Comparison of ENCODE assay signal across 2 cellular contexts in the genomic region with DNA sequence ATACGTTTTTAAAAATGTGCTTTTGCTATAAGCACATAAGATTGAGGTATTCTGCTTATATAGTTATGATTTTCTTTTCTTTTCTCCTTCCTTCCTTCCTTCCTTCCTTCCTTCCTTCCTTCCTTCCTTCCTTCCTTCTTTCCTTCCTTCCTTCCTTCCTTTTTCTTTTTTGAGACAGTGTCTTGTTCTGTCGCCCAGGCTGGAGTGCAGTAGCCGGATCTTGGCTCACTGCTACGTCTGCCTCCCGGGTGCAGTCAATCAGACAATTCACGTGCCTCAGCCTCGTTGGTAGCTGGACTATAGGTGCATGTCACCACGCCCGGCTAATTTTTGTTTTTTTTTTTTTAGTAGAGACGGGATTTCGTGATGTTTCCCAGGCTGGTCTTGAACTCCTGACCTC.
TF ChIP-seq lines count a peak whose summit lies in the region.

No MANE protein-coding gene starts in this region.

TF ChIP-seq in IMR-90, 13 proteins besides CTCF, POLR2A, EP300 and RAD21:
- TF ChIP-seq RFX5 (IDR thresholded peaks at IDR 0.05; ENCODE audit: low read depth, low read length) (no peak), BHLHE40 (IDR thresholded peaks at IDR 0.05; ENCODE audit: low read depth, low read length) (no peak), RCOR1 (IDR thresholded peaks at IDR 0.05; ENCODE audit: insufficient replicate concordance, low read length) (no peak), MXI1 (IDR thresholded peaks at IDR 0.05; ENCODE audit: borderline replicate concordance, low read depth, low read length) (no peak), NFE2L2 (IDR thresholded peaks at IDR 0.05; ENCODE audit: low read depth, low read length) (no peak), FOS (IDR thresholded peaks at IDR 0.05; ENCODE audit: low read depth, low read length) (no peak), CHD1 (IDR thresholded peaks at IDR 0.05; ENCODE audit: low read depth, low read length) (no peak), MAFK (IDR thresholded peaks at IDR 0.05; ENCODE audit: low read depth, low read length) (no peak)
- TF ChIP-seq, protein P1, sequence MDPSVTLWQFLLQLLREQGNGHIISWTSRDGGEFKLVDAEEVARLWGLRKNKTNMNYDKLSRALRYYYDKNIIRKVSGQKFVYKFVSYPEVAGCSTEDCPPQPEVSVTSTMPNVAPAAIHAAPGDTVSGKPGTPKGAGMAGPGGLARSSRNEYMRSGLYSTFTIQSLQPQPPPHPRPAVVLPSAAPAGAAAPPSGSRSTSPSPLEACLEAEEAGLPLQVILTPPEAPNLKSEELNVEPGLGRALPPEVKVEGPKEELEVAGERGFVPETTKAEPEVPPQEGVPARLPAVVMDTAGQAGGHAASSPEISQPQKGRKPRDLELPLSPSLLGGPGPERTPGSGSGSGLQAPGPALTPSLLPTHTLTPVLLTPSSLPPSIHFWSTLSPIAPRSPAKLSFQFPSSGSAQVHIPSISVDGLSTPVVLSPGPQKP (IDR thresholded peaks at IDR 0.05; ENCODE audit: borderline replicate concordance, low read depth, low read length) = no peak
- TF ChIP-seq, protein P2, sequence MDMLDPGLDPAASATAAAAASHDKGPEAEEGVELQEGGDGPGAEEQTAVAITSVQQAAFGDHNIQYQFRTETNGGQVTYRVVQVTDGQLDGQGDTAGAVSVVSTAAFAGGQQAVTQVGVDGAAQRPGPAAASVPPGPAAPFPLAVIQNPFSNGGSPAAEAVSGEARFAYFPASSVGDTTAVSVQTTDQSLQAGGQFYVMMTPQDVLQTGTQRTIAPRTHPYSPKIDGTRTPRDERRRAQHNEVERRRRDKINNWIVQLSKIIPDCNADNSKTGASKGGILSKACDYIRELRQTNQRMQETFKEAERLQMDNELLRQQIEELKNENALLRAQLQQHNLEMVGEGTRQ (IDR thresholded peaks at IDR 0.05; ENCODE audit: low read depth, low read length) = no peak

TF ChIP-seq in GM12878, 131 proteins besides CTCF, POLR2A, EP300 and RAD21:
- TF ChIP-seq, protein P3, sequence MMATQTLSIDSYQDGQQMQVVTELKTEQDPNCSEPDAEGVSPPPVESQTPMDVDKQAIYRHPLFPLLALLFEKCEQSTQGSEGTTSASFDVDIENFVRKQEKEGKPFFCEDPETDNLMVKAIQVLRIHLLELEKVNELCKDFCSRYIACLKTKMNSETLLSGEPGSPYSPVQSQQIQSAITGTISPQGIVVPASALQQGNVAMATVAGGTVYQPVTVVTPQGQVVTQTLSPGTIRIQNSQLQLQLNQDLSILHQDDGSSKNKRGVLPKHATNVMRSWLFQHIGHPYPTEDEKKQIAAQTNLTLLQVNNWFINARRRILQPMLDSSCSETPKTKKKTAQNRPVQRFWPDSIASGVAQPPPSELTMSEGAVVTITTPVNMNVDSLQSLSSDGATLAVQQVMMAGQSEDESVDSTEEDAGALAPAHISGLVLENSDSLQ (IDR thresholded peaks at IDR 0.05) = peak; percentile 57
- TF ChIP-seq BHLHE40 (IDR thresholded peaks at IDR 0.05; ENCODE audit: borderline replicate concordance in 1 of 2, low read depth in 2 of 2, low read length in 1 of 2) = peak; percentile 33 to 59; a peak in 1 of 4 replicates
- TF ChIP-seq ETV6 (conservative IDR thresholded peaks at IDR 0.05 in 1 of 2, IDR thresholded peaks at IDR 0.05 in 1 of 2; ENCODE audit: borderline replicate concordance in 1 of 2, low read depth in 1 of 2) = peak in 1 of 2 experiments; percentile 80; a peak in 2 of 4 replicates
- no peak for TF ChIP-seq NR2C2 (IDR thresholded peaks at IDR 0.05; ENCODE audit: borderline replicate concordance, control insufficient read depth, insufficient read length, low read depth)
